In the genomic region with DNA sequence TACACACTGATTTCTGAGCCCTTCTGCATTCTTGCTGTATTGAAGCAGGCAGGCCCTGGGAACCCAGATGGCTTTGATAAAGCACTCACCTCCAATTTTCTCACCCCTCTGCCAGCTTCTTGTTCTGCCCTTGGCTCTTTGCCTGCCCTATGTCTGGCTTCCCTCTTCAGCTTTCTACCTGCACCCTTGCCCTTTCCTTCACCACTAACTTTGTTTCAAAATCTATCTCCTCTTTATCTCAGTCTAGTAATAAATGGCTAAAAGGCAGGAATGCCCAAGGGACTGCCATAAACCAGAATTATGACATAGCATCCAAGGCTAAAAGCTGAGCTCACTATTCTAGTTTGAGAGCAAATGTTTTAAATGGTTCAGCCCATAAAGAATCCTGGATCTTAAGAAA, we compare ENCODE assay signal across 25 cellular contexts.
"Had no signal": no experiment of that assay in that cellular context is flagged by ENCODE, and none has a peak within 500 bp of the region (broad histone marks: within the 10 kb centered on the region; RNA-seq: fewer than 3 reads in every experiment).

No MANE protein-coding gene starts in this region.

- H3K4me1 ChIP-seq: foreskin keratinocyte, heart left ventricle, lower lobe of right lung, psoas muscle, spleen, suprapubic skin, transverse colon had no signal

- H3K4me1 Mint-ChIP-seq: naive thymus-derived CD8-positive, alpha-beta T cell; stimulated activated naive CD8-positive, alpha-beta T cell treated with anti-CD3 and anti-CD28 coated beads, Interleukin-15, amount 100 ng/mL, for 72 hours had no signal

- H3K4me3 ChIP-seq: coronary artery, esophagus muscularis mucosa, gastroesophageal sphincter, heart left ventricle, lower lobe of right lung, psoas muscle, sigmoid colon, spleen, suprapubic skin, transverse colon had no signal

- H3K27ac Mint-ChIP-seq: naive thymus-derived CD8-positive, alpha-beta T cell; nephron progenitor cell had no signal

- H3K27me3 ChIP-seq: esophagus muscularis mucosa, gastroesophageal sphincter, sigmoid colon, spleen, suprapubic skin, transverse colon had no signal

- ATAC-seq: foreskin keratinocyte; gastroesophageal sphincter; heart left ventricle; left colon; left ventricle myocardium superior; lower lobe of right lung; naive thymus-derived CD8-positive, alpha-beta T cell; psoas muscle; right cardiac atrium; stimulated activated naive CD8-positive, alpha-beta T cell treated with anti-CD3 and anti-CD28 coated beads, Interleukin-15, amount 100 ng/mL, for 72 hours had no signal

- H3K4me3 Mint-ChIP-seq: naive thymus-derived CD8-positive, alpha-beta T cell; nephron progenitor cell; stimulated activated naive CD8-positive, alpha-beta T cell treated with anti-CD3 and anti-CD28 coated beads, Interleukin-15, amount 100 ng/mL, for 72 hours had no signal

- DNase-seq: dermis blood vessel endothelial cell; effector memory CD4-positive, alpha-beta T cell; foreskin keratinocyte; heart left ventricle; hippocampal formation; left colon; left ventricle myocardium superior; lower lobe of right lung; naive thymus-derived CD8-positive, alpha-beta T cell; nephron progenitor cell; nucleus accumbens; posterior cingulate gyrus; psoas muscle; right cardiac atrium; sigmoid colon; spleen; stimulated activated naive CD4-positive, alpha-beta T cell; stimulated activated naive CD8-positive, alpha-beta T cell treated with anti-CD3 and anti-CD28 coated beads, Interleukin-15, amount 100 ng/mL, for 72 hours; transverse colon had no signal

- H3K9me3 ChIP-seq: esophagus muscularis mucosa, gastroesophageal sphincter, heart left ventricle, lower lobe of right lung, psoas muscle, sigmoid colon, spleen, suprapubic skin, transverse colon had no signal

- H3K36me3 Mint-ChIP-seq: naive thymus-derived CD8-positive, alpha-beta T cell had no signal

- FAIRE-seq: endothelial cell of umbilical vein, islet of Langerhans had no signal

- H3K36me3 ChIP-seq: esophagus muscularis mucosa, gastroesophageal sphincter, heart left ventricle, lower lobe of right lung, sigmoid colon, spleen, suprapubic skin, transverse colon had no signal

- H3K27ac ChIP-seq: coronary artery, esophagus muscularis mucosa, foreskin keratinocyte, gastroesophageal sphincter, heart left ventricle, lower lobe of right lung, psoas muscle, sigmoid colon, spleen, suprapubic skin, transverse colon had no signal

- H3K9me3 Mint-ChIP-seq: naive thymus-derived CD8-positive, alpha-beta T cell; nephron progenitor cell; stimulated activated naive CD8-positive, alpha-beta T cell treated with anti-CD3 and anti-CD28 coated beads, Interleukin-15, amount 100 ng/mL, for 72 hours had no signal
